13 cellular contexts compared by ENCODE assay signal in genomic region chr12:15209782-15210181, GRCh38. TPM values are rescaled to one million over a fixed set of nuclear protein-coding genes. Genes with fewer than 3 reads are reported as not detected.
A peak's percentile ranks its signal among the peaks of the same experiment; 100 is the strongest.
DNase-seq lines count a peak whose midpoint lies in the region; ATAC-seq and TF ChIP-seq lines count a peak whose summit lies in the region.
"Had no signal": no experiment of that assay in that cellular context is flagged by ENCODE, and none has a peak within 500 bp of the region (broad histone marks: within the 10 kb centered on the region; RNA-seq: fewer than 3 reads in every experiment).

No MANE protein-coding gene starts in this region.

- no peak overlapping the region for H3K4me2 ChIP-seq in mesenchymal stem cell (ENCODE audit: low read length, poor library complexity, severe bottlenecking)

- H4K8ac ChIP-seq in mesenchymal stem cell (ENCODE audit: low read length) = no peak overlapping the region

- H2BK15ac ChIP-seq in mesenchymal stem cell (ENCODE audit: low read depth, poor library complexity, severe bottlenecking) = no peak overlapping the region

- no peak overlapping the region for H3K23ac ChIP-seq in mesenchymal stem cell (ENCODE audit: low read length in 2 of 2)

- H3K36me3 ChIP-seq in mesenchymal stem cell (ENCODE audit: control insufficient read depth in 1 of 2, insufficient read depth in 2 of 2, low read depth in 1 of 2, low read length in 2 of 2) = no peaks in the 10 kb centered on the region
- H3K36me3 ChIP-seq in transverse colon = no peaks in the 10 kb centered on the region
- H3K36me3 ChIP-seq in thyroid gland = no peaks in the 10 kb centered on the region

- no peak overlapping the region for H2BK5ac ChIP-seq in mesenchymal stem cell (ENCODE audit: low read depth, low read length, poor library complexity, severe bottlenecking)

- no peak overlapping the region for H3K14ac ChIP-seq in mesenchymal stem cell (ENCODE audit: low read length in 2 of 2)

- H3K27me3 ChIP-seq in mesenchymal stem cell (ENCODE audit: control insufficient read depth in 1 of 2, insufficient read depth in 1 of 2, low read length in 2 of 2) (no peaks in the 10 kb centered on the region), transverse colon (no peaks in the 10 kb centered on the region), thyroid gland (no peaks in the 10 kb centered on the region)

- H2BK120ac ChIP-seq in mesenchymal stem cell (ENCODE audit: low read depth, low read length) = no peak overlapping the region

- no peak overlapping the region for H2AK5ac ChIP-seq in mesenchymal stem cell (ENCODE audit: low read length, severe bottlenecking)

- H2AFZ ChIP-seq in mesenchymal stem cell (ENCODE audit: low read depth, low read length) = no peak overlapping the region

- TF ChIP-seq CTCF in transverse colon (IDR thresholded peaks at IDR 0.05) = no peak
- no peak for TF ChIP-seq CTCF in thyroid gland (IDR thresholded peaks at IDR 0.05)

- TF ChIP-seq POLR2A in transverse colon (IDR thresholded peaks at IDR 0.05) = no peak
- TF ChIP-seq POLR2A in thyroid gland (IDR thresholded peaks at IDR 0.05) = no peak

- no peak overlapping the region for H3K18ac ChIP-seq in mesenchymal stem cell (ENCODE audit: low read depth in 1 of 2, low read length in 2 of 2)

- no CpG with 5 or more reads among the region's 1 CpG for WGBS in mesenchymal stem cell
- WGBS in transverse colon (ENCODE audit: low coverage in 1 of 2), 2 donors = 61 to 70% methylated on average over 1 of the region's 1 CpG
- WGBS in thyroid gland, 2 donors = 71 to 77% methylated on average over 1 of the region's 1 CpG

- peak overlapping the region; percentile 25 for H3K27ac ChIP-seq in epithelial cell of prostate
- H3K27ac ChIP-seq in mesenchymal stem cell (ENCODE audit: low read length, poor library complexity, severe bottlenecking) = peak overlapping the region; percentile 42
- peak overlapping the region; percentile 46 to 75 (median 60) for H3K27ac ChIP-seq in transverse colon
- peak overlapping the region in 1 of 3 donors; percentile 15 for H3K27ac ChIP-seq in thyroid gland

- H3K4me3 ChIP-seq in mesenchymal stem cell (ENCODE audit: insufficient read depth in 1 of 2, low read depth in 1 of 2, low read length in 2 of 2) = no peak overlapping the region
- H3K4me3 ChIP-seq in transverse colon = no peak overlapping the region
- no peak overlapping the region for H3K4me3 ChIP-seq in thyroid gland (replicated peaks in 1 of 3)
- H3K4me3 ChIP-seq: GM12878 had no signal

- no peaks in the 10 kb centered on the region for H3K79me1 ChIP-seq in mesenchymal stem cell (replicated peaks; ENCODE audit: low read length, poor library complexity, severe bottlenecking)

- H4K91ac ChIP-seq in mesenchymal stem cell (ENCODE audit: low read length) = no peak overlapping the region

- no peak overlapping the region for H3K4ac ChIP-seq in mesenchymal stem cell (ENCODE audit: low read depth in 1 of 2, low read length in 2 of 2)

- DNase-seq in NCI-H446 (lab: John Stamatoyannopoulos, UW) = peak; percentile 9 to 55
- DNase-seq in epithelial cell of prostate (ENCODE audit: low read depth, low spot score) = peak; percentile 14
- DNase-seq in mesenchymal stem cell = peak; percentile 52
- no peak for DNase-seq in transverse colon
- no peak for DNase-seq in DMS53 (lab: John Stamatoyannopoulos, UW)
- no peak for DNase-seq in thyroid gland
- DNase-seq: activated CD4-positive, alpha-beta T cell treated with anti-CD3 and anti-CD28 coated beads, Interleukin-2, amount 50 U/mL, for 4 hours; activated gamma-delta T cell treated with Interleukin-2 at 50 U/mL for 16 hours; NCI-H1092 treated with DMSO at 0.1 percent for 48 hours; NCI-H774; T-helper 1 cell had no signal

- H3K4me1 ChIP-seq in mesenchymal stem cell (ENCODE audit: control insufficient read depth, insufficient read depth, low read depth, low read length) (no peaks in the 10 kb centered on the region), transverse colon (peaks cover 0 to 32% (median 9%) of the 10 kb centered on the region in 4 donors), thyroid gland (no peaks in the 10 kb centered on the region)

- no peak overlapping the region for H2BK12ac ChIP-seq in mesenchymal stem cell (ENCODE audit: low read length in 2 of 2)

- H3K9me3 ChIP-seq in mesenchymal stem cell (ENCODE audit: control insufficient read depth, low read length) = no peaks in the 10 kb centered on the region
- no peaks in the 10 kb centered on the region for H3K9me3 ChIP-seq in transverse colon
- H3K9me3 ChIP-seq in thyroid gland = no peaks in the 10 kb centered on the region

- in situ Hi-C loops in transverse colon (cut with MboI; ENCODE audit: low pct_ligation_motif_present in 1 of 4, low pct_unique_long_range_greater_than_20kb in 1 of 4, low sequenced_read_pairs in 3 of 4) = no loop called here

- H3K9ac ChIP-seq in mesenchymal stem cell (ENCODE audit: low read length) = peak overlapping the region; percentile 64

- no peak for ATAC-seq in GM21619 (IDR thresholded peaks at IDR 0.05; ENCODE audit: unreplicated experiment)
- ATAC-seq: GM12878 had no signal

- no peak for TF ChIP-seq EP300 in transverse colon (IDR thresholded peaks at IDR 0.05; ENCODE audit: low read depth)

- intact Hi-C loops in transverse colon (cut with DNase I; ENCODE audit: low total_unique reads) = no loop called here
- intact Hi-C loops in thyroid gland (cut with DNase I) = loop anchor here (10.0 kb wide), 1 partner anchor 55 kb away; no protein-coding TSS in a partner anchor

RNA-seq across cellular contexts. Expression of gene RERG, which starts 11.4 kb away (rescaled TPM):
- polyA plus RNA-seq in mesenchymal stem cell (2013, experiment 1 of 2) = 0.70 TPM
- 0.81 TPM for polyA plus RNA-seq in mesenchymal stem cell (2013, experiment 2 of 2)
- total RNA-seq in transverse colon (10 to 100 TPM in 2 of 4 donors, 1 to 10 TPM in 2; 3.6 to 12.6 (median 8.6) TPM), thyroid gland (10 to 100 TPM in 1 of 4 donors, 1 to 10 TPM in 3; 2.7 to 13.2 (median 4.9) TPM)

Comparison
In these comparisons a context has a peak if more than half of its experiments do, and no peak if none do; other contexts are left out.
1. DNase-seq: peak in NCI-H446 (2 of 2), epithelial cell of prostate (single experiment) and mesenchymal stem cell (single experiment); none in transverse colon (single experiment), DMS53 (single experiment) and thyroid gland (0 of 2).